ENCODE assay signal across 21 cellular contexts in genomic region chr1:59645893-59646292, GRCh38.
A peak's percentile ranks its signal among the peaks of the same experiment; 100 is the strongest.
DNase-seq lines count a peak whose midpoint lies in the region; ATAC-seq and TF ChIP-seq lines count a peak whose summit lies in the region.
"Had no signal": no experiment of that assay in that cellular context is flagged by ENCODE, and none has a peak within 500 bp of the region (broad histone marks: within the 10 kb centered on the region; RNA-seq: fewer than 3 reads in every experiment).

No MANE protein-coding gene starts in this region.

- H3K4me3 Mint-ChIP-seq in Caco-2 (ENCODE audit: unreplicated experiment), result no peak overlapping the region
- H3K4me3 Mint-ChIP-seq in activated T-cell treated with anti-CD3 and anti-CD28 coated beads, Interleukin-2, amount 50 U/mL, for 72 hours, result no peak overlapping the region
- H3K4me3 Mint-ChIP-seq: activated CD4-positive, alpha-beta T cell treated with anti-CD3 and anti-CD28 coated beads, Interleukin-2, amount 10 ng/mL, durations not matched to agents 7 days and 5 days; activated naive CD8-positive, alpha-beta T cell treated with anti-CD3 and anti-CD28 coated beads, Interleukin-2, amount 10 ng/mL, durations not matched to agents 7 days and 5 days; activated T-cell treated with anti-CD3 and anti-CD28 coated beads, Interleukin-2, amount 50 U/mL, for 24 hours; B cell; natural killer cell treated with Interleukin-12 subunit alpha and Interleukin-12 subunit beta and Interleukin-15 and Interleukin-18, amount 100 ng/mL, for 72 hours had no signal

- no peak overlapping the region for H3K18ac ChIP-seq in mesendoderm (ENCODE audit: low read length)

- H4K8ac ChIP-seq in mesendoderm (ENCODE audit: low read depth, low read length), result no peak overlapping the region

- H3K27ac Mint-ChIP-seq in Caco-2 (ENCODE audit: unreplicated experiment), result no peak overlapping the region
- no peak overlapping the region for H3K27ac Mint-ChIP-seq in activated T-cell treated with anti-CD3 and anti-CD28 coated beads, Interleukin-2, amount 50 U/mL, for 72 hours
- H3K27ac Mint-ChIP-seq: activated CD4-positive, alpha-beta T cell treated with anti-CD3 and anti-CD28 coated beads, Interleukin-2, amount 10 ng/mL, durations not matched to agents 7 days and 5 days; activated naive CD8-positive, alpha-beta T cell treated with anti-CD3 and anti-CD28 coated beads, Interleukin-2, amount 10 ng/mL, durations not matched to agents 7 days and 5 days; activated T-cell treated with anti-CD3 and anti-CD28 coated beads, Interleukin-2, amount 50 U/mL, for 24 hours; B cell; natural killer cell treated with Interleukin-12 subunit alpha and Interleukin-12 subunit beta and Interleukin-15 and Interleukin-18, amount 100 ng/mL, for 72 hours had no signal

- no peak overlapping the region for H2AK5ac ChIP-seq in mesendoderm (ENCODE audit: low read length)

- no peaks in the 10 kb centered on the region for H3K36me3 ChIP-seq in body of pancreas (replicated peaks in 1 of 2; ENCODE audit: insufficient read depth in 1 of 2, low read depth in 2 of 2)
- H3K36me3 ChIP-seq in mesendoderm (ENCODE audit: control insufficient read depth, insufficient read depth, low read length), result no peaks in the 10 kb centered on the region
- no peaks in the 10 kb centered on the region for H3K36me3 ChIP-seq in Caco-2 (ENCODE audit: control insufficient read depth, insufficient read depth, low read length)
- H3K36me3 ChIP-seq: colonic mucosa, left ventricle myocardium inferior, tibial artery had no signal

- H3K27ac ChIP-seq in AG04450 (ENCODE audit: low read depth, low read length) (no peak overlapping the region), body of pancreas (no peak overlapping the region), mesendoderm (ENCODE audit: low read depth, low read length) (no peak overlapping the region), substantia nigra (ENCODE audit: low read depth, low read length, poor library complexity, severe bottlenecking) (no peak overlapping the region)
- H3K27ac ChIP-seq: colonic mucosa, epithelial cell of prostate, left ventricle myocardium inferior, tibial artery had no signal

- no peak overlapping the region for H3K4me3 ChIP-seq in AG04450 (ENCODE audit: low read depth, low read length)
- H3K4me3 ChIP-seq in body of pancreas, result no peak overlapping the region
- no peak overlapping the region for H3K4me3 ChIP-seq in mesendoderm (ENCODE audit: low read length)
- no peak overlapping the region for H3K4me3 ChIP-seq in Caco-2 (ENCODE audit: low read depth, low read length)
- H3K4me3 ChIP-seq: colonic mucosa, left ventricle myocardium inferior, tibial artery had no signal

- H3K9me3 ChIP-seq in AG04450 (ENCODE audit: control insufficient read depth, insufficient read depth, low read length), result no peaks in the 10 kb centered on the region
- no peaks in the 10 kb centered on the region for H3K9me3 ChIP-seq in body of pancreas
- H3K9me3 ChIP-seq in Caco-2, result no peaks in the 10 kb centered on the region
- H3K9me3 ChIP-seq: colonic mucosa, left ventricle myocardium inferior, tibial artery had no signal

- no TSS peak for BruUV-seq in Caco-2 (replicated peaks; lab: Mats Ljungman, UMichigan)

- ATAC-seq in body of pancreas, result peak; percentile 27
- no peak for ATAC-seq in activated T-cell treated with anti-CD3 and anti-CD28 coated beads, Interleukin-2, amount 50 U/mL, for 72 hours (replicated peaks in 1 of 2)
- ATAC-seq: natural killer cell treated with Interleukin-12 subunit alpha and Interleukin-12 subunit beta and Interleukin-15 and Interleukin-18, amount 100 ng/mL, for 72 hours had no signal

- intact Hi-C loops in body of pancreas (cut with DNase I), result no loop called here
- intact Hi-C loops in Caco-2 (cut with micrococcal nuclease; ENCODE audit: unreplicated experiment), result no loop called here

- H2BK120ac ChIP-seq in mesendoderm (ENCODE audit: low read depth, low read length), result no peak overlapping the region

- H3K9me3 Mint-ChIP-seq in Caco-2 (ENCODE audit: unreplicated experiment), result no peaks in the 10 kb centered on the region
- H3K9me3 Mint-ChIP-seq in activated T-cell treated with anti-CD3 and anti-CD28 coated beads, Interleukin-2, amount 50 U/mL, for 72 hours, result peaks cover 0 to 2% of the 10 kb centered on the region in 2 donors
- H3K9me3 Mint-ChIP-seq: activated CD4-positive, alpha-beta T cell treated with anti-CD3 and anti-CD28 coated beads, Interleukin-2, amount 10 ng/mL, durations not matched to agents 7 days and 5 days; activated T-cell treated with anti-CD3 and anti-CD28 coated beads, Interleukin-2, amount 50 U/mL, for 24 hours; natural killer cell treated with Interleukin-12 subunit alpha and Interleukin-12 subunit beta and Interleukin-15 and Interleukin-18, amount 100 ng/mL, for 72 hours had no signal

- no peak overlapping the region for H2BK15ac ChIP-seq in mesendoderm (replicated peaks; ENCODE audit: low read depth)

- H3K79me1 ChIP-seq in mesendoderm (ENCODE audit: low read length), result no peaks in the 10 kb centered on the region

- no peak overlapping the region for H3K23ac ChIP-seq in mesendoderm (ENCODE audit: low read length)

- no peak overlapping the region for H3K4ac ChIP-seq in mesendoderm (ENCODE audit: low read depth, low read length)

- no peaks in the 10 kb centered on the region for H3K36me3 Mint-ChIP-seq in Caco-2 (ENCODE audit: insufficient read depth, unreplicated experiment)
- H3K36me3 Mint-ChIP-seq in activated T-cell treated with anti-CD3 and anti-CD28 coated beads, Interleukin-2, amount 50 U/mL, for 72 hours (ENCODE audit: insufficient read depth in 2 of 2), result peaks cover 0 to 2% of the 10 kb centered on the region in 2 donors
- H3K36me3 Mint-ChIP-seq: activated naive CD8-positive, alpha-beta T cell treated with anti-CD3 and anti-CD28 coated beads, Interleukin-2, amount 10 ng/mL, durations not matched to agents 7 days and 5 days; natural killer cell treated with Interleukin-12 subunit alpha and Interleukin-12 subunit beta and Interleukin-15 and Interleukin-18, amount 100 ng/mL, for 72 hours had no signal

- H3K4me1 Mint-ChIP-seq in Caco-2 (ENCODE audit: low read depth, unreplicated experiment), result no peaks in the 10 kb centered on the region
- H3K4me1 Mint-ChIP-seq in activated T-cell treated with anti-CD3 and anti-CD28 coated beads, Interleukin-2, amount 50 U/mL, for 72 hours (ENCODE audit: low read depth), result no peaks in the 10 kb centered on the region
- H3K4me1 Mint-ChIP-seq: activated CD4-positive, alpha-beta T cell treated with anti-CD3 and anti-CD28 coated beads, Interleukin-2, amount 10 ng/mL, durations not matched to agents 7 days and 5 days; activated naive CD8-positive, alpha-beta T cell treated with anti-CD3 and anti-CD28 coated beads, Interleukin-2, amount 10 ng/mL, durations not matched to agents 7 days and 5 days; B cell had no signal

- no peaks in the 10 kb centered on the region for H3K27me3 Mint-ChIP-seq in Caco-2 (ENCODE audit: insufficient read depth, unreplicated experiment)
- H3K27me3 Mint-ChIP-seq in activated T-cell treated with anti-CD3 and anti-CD28 coated beads, Interleukin-2, amount 50 U/mL, for 72 hours (ENCODE audit: low read depth), result no peaks in the 10 kb centered on the region
- H3K27me3 Mint-ChIP-seq: activated CD4-positive, alpha-beta T cell treated with anti-CD3 and anti-CD28 coated beads, Interleukin-2, amount 10 ng/mL, durations not matched to agents 7 days and 5 days; activated naive CD8-positive, alpha-beta T cell treated with anti-CD3 and anti-CD28 coated beads, Interleukin-2, amount 10 ng/mL, durations not matched to agents 7 days and 5 days; activated T-cell treated with anti-CD3 and anti-CD28 coated beads, Interleukin-2, amount 50 U/mL, for 24 hours; B cell; natural killer cell treated with Interleukin-12 subunit alpha and Interleukin-12 subunit beta and Interleukin-15 and Interleukin-18, amount 100 ng/mL, for 72 hours had no signal

- no peaks in the 10 kb centered on the region for H3K27me3 ChIP-seq in AG04450 (ENCODE audit: control insufficient read depth, insufficient read depth, low read length)
- no peaks in the 10 kb centered on the region for H3K27me3 ChIP-seq in body of pancreas
- no peaks in the 10 kb centered on the region for H3K27me3 ChIP-seq in mesendoderm (ENCODE audit: insufficient read depth, low read length, poor library complexity)
- H3K27me3 ChIP-seq in Caco-2 (replicated peaks; ENCODE audit: control insufficient read depth, insufficient read depth, low read length), result no peaks in the 10 kb centered on the region
- H3K27me3 ChIP-seq: colonic mucosa, tibial artery had no signal

- H3K79me2 ChIP-seq in mesendoderm (ENCODE audit: control insufficient read depth, insufficient read depth, low read length), result no peaks in the 10 kb centered on the region

- H3K56ac ChIP-seq in mesendoderm (ENCODE audit: low read length), result no peak overlapping the region

- H4K5ac ChIP-seq in mesendoderm (ENCODE audit: low read length), result no peak overlapping the region

- 86 to 94% methylated on average over 2 of the region's 2 CpGs for WGBS in body of pancreas, 2 donors
- WGBS in mesendoderm (ENCODE audit: extremely low coverage, insufficient coverage, low lambda C conversion rate), result no CpG with 5 or more reads among the region's 2 CpGs

- H2BK5ac ChIP-seq in mesendoderm (ENCODE audit: low read length), result no peak overlapping the region

- DNase-seq in AG04450 (ENCODE audit: low read depth, low spot score), result peak; percentile 55
- DNase-seq in GM04504 (ENCODE audit: low read depth), result peak; percentile 66
- DNase-seq in body of pancreas, result no peak
- DNase-seq in mesendoderm, result peak; percentile 48
- no peak for DNase-seq in central memory CD4-positive, alpha-beta T cell
- no peak for DNase-seq in substantia nigra (lab: John Stamatoyannopoulos, UW)
- DNase-seq in Caco-2, result no peak
- DNase-seq in activated T-cell treated with anti-CD3 and anti-CD28 coated beads, Interleukin-2, amount 50 U/mL, for 72 hours, result no peak
- DNase-seq: activated CD4-positive, alpha-beta T cell treated with anti-CD3 and anti-CD28 coated beads, Interleukin-2, amount 10 ng/mL, durations not matched to agents 7 days and 5 days; activated naive CD8-positive, alpha-beta T cell treated with anti-CD3 and anti-CD28 coated beads, Interleukin-2, amount 10 ng/mL, durations not matched to agents 7 days and 5 days; activated T-cell treated with anti-CD3 and anti-CD28 coated beads, Interleukin-2, amount 50 U/mL, for 24 hours; colonic mucosa; DMS79 treated with DMSO at 0.1 percent for 48 hours; GOT3; left ventricle myocardium inferior; NCI-H2107; T-helper 9 cell; tibial artery had no signal

- H3K4me2 ChIP-seq in mesendoderm (ENCODE audit: low read length), result no peak overlapping the region

- POLR2A ChIA-PET in AG04450 (lab: Yijun Ruan, JAX) (interaction anchor here (0.6 kb wide), 1 partner anchor 33 kb away, joined by 3 read pairs; no protein-coding TSS in a partner anchor), Caco-2 (lab: Charles Lee) (no interaction called here)

- H3K9ac ChIP-seq in mesendoderm (ENCODE audit: low read length), result no peak overlapping the region

- TF ChIP-seq POLR2A in body of pancreas (IDR thresholded peaks at IDR 0.05), result no peak

- CTCF ChIA-PET in AG04450 (lab: Charles Lee), result interaction anchor here (0.7 to 1.1 kb wide), 2 partner anchors 10 to 20 kb away, joined by 3 read pairs; no protein-coding TSS in a partner anchor
- CTCF ChIA-PET in Caco-2 (lab: Charles Lee), result no interaction called here

- H3K4me1 ChIP-seq in body of pancreas (no peaks in the 10 kb centered on the region), mesendoderm (ENCODE audit: control insufficient read depth, low read depth, low read length) (no peaks in the 10 kb centered on the region), Caco-2 (no peaks in the 10 kb centered on the region)
- H3K4me1 ChIP-seq: colonic mucosa, left ventricle myocardium inferior, tibial artery had no signal

- TF ChIP-seq CTCF in AG04450 (IDR thresholded peaks at IDR 0.05; ENCODE audit: low read depth, low read length), result no peak
- no peak for TF ChIP-seq CTCF in body of pancreas (IDR thresholded peaks at IDR 0.05)
- no peak for TF ChIP-seq CTCF in Caco-2 (IDR thresholded peaks at IDR 0.05; ENCODE audit: insufficient read depth in 1 of 2, low read depth in 1 of 2, low read length in 1 of 2, severe bottlenecking in 1 of 2, unreplicated experiment in 1 of 2)

Comparison
In these comparisons a context has a peak if more than half of its experiments do, and no peak if none do; other contexts are left out.
1. DNase-seq: peak in AG04450 (single experiment), GM04504 (single experiment) and mesendoderm (single experiment); none in body of pancreas (0 of 4), central memory CD4-positive, alpha-beta T cell (single experiment), substantia nigra (0 of 49), Caco-2 (0 of 2) and activated T-cell treated with anti-CD3 and anti-CD28 coated beads, Interleukin-2, amount 50 U/mL, for 72 hours (0 of 2).